ENCODE assay signal across 1 cellular context in the genomic region with DNA sequence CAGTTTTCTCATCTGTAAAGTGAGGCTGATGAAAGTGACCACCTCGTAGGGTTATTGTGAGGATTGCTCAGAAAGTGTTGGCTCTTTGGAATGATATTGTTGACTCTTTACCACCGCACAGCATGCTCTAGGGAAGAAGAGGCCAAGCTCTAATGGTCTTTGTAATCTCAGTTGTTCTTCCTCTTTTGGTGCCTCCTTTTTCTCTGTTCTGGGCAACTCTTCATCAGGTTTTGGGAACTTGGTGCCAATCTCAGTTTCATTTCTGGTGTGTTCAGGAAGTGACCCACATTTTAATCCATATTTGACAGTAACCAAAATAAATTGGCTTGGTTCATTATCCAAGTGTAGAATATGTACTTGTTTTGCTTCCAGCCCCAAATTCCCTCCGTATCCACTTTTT.
TF ChIP-seq lines count a peak whose summit lies in the region.

No MANE protein-coding gene starts in this region.

TF ChIP-seq in GM12878, 131 proteins besides CTCF, POLR2A, EP300 and RAD21 (continued from another document):
- TF ChIP-seq, protein P1, sequence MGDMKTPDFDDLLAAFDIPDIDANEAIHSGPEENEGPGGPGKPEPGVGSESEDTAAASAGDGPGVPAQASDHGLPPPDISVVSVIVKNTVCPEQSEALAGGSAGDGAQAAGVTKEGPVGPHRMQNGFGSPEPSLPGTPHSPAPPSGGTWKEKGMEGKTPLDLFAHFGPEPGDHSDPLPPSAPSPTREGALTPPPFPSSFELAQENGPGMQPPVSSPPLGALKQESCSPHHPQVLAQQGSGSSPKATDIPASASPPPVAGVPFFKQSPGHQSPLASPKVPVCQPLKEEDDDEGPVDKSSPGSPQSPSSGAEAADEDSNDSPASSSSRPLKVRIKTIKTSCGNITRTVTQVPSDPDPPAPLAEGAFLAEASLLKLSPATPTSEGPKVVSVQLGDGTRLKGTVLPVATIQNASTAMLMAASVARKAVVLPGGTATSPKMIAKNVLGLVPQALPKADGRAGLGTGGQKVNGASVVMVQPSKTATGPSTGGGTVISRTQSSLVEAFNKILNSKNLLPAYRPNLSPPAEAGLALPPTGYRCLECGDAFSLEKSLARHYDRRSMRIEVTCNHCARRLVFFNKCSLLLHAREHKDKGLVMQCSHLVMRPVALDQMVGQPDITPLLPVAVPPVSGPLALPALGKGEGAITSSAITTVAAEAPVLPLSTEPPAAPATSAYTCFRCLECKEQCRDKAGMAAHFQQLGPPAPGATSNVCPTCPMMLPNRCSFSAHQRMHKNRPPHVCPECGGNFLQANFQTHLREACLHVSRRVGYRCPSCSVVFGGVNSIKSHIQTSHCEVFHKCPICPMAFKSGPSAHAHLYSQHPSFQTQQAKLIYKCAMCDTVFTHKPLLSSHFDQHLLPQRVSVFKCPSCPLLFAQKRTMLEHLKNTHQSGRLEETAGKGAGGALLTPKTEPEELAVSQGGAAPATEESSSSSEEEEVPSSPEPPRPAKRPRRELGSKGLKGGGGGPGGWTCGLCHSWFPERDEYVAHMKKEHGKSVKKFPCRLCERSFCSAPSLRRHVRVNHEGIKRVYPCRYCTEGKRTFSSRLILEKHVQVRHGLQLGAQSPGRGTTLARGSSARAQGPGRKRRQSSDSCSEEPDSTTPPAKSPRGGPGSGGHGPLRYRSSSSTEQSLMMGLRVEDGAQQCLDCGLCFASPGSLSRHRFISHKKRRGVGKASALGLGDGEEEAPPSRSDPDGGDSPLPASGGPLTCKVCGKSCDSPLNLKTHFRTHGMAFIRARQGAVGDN (IDR thresholded peaks at IDR 0.05), result no peak
- no peak for TF ChIP-seq POLR2AphosphoS5 (IDR thresholded peaks at IDR 0.05; ENCODE audit: low read length)
- TF ChIP-seq, protein P2, sequence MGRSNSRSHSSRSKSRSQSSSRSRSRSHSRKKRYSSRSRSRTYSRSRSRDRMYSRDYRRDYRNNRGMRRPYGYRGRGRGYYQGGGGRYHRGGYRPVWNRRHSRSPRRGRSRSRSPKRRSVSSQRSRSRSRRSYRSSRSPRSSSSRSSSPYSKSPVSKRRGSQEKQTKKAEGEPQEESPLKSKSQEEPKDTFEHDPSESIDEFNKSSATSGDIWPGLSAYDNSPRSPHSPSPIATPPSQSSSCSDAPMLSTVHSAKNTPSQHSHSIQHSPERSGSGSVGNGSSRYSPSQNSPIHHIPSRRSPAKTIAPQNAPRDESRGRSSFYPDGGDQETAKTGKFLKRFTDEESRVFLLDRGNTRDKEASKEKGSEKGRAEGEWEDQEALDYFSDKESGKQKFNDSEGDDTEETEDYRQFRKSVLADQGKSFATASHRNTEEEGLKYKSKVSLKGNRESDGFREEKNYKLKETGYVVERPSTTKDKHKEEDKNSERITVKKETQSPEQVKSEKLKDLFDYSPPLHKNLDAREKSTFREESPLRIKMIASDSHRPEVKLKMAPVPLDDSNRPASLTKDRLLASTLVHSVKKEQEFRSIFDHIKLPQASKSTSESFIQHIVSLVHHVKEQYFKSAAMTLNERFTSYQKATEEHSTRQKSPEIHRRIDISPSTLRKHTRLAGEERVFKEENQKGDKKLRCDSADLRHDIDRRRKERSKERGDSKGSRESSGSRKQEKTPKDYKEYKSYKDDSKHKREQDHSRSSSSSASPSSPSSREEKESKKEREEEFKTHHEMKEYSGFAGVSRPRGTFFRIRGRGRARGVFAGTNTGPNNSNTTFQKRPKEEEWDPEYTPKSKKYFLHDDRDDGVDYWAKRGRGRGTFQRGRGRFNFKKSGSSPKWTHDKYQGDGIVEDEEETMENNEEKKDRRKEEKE (IDR thresholded peaks at IDR 0.05), result no peak
- TF ChIP-seq BACH1 (IDR thresholded peaks at IDR 0.05; ENCODE audit: borderline replicate concordance), result no peak
- no peak for TF ChIP-seq RFX5 (IDR thresholded peaks at IDR 0.05; ENCODE audit: low read depth, low read length)
- TF ChIP-seq KLF5 (IDR thresholded peaks at IDR 0.05; ENCODE audit: partially characterized antibody), result no peak
